Comparison of ENCODE assay signal across 19 cellular contexts in the genomic region with DNA sequence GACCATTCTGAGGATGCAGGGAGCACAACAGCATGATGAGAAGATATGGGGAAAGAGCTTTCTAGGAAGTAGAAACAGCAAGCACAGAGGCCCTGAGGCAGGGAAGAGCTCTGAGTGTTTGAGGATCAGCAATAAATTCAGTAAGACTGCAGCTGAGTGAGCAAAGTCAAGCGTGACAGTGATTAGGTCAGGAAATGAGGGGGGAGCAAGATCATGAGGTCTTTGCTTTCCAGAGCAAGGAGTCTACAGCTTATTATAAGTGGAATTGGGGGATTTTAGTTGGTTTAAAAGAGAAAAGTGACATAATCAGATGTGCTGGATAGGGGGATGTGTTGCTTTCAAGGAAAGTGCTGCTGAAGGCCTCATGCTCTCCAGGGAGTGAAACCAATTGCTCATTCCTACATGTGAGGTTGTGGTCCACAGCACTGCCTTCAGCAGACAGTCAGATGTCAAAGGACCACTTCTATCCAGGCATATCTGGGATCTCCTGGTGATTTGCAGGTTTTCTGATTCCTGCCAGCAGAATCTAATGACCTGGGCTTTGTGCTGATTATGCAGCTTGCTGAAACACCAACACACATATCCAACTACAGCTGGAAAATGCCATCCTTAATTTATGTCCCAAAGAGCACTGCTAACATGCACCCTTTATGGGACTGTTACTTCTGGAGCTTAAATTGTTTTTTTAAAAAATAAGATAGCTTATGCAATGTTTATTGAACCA.
"Had no signal": no experiment of that assay in that cellular context is flagged by ENCODE, and none has a peak within 500 bp of the region (broad histone marks: within the 10 kb centered on the region; RNA-seq: fewer than 3 reads in every experiment).

No MANE protein-coding gene starts in this region.

- H3K27me3 ChIP-seq: brain microvascular endothelial cell, gastrocnemius medialis, tibial nerve, uterus had no signal

- ATAC-seq: gastrocnemius medialis, heart right ventricle had no signal

- H3K36me3 Mint-ChIP-seq: activated naive CD8-positive, alpha-beta T cell treated with anti-CD3 and anti-CD28 coated beads, Interleukin-2, amount 10 ng/mL, durations not matched to agents 7 days and 5 days had no signal

- H3K4me1 Mint-ChIP-seq: activated naive CD8-positive, alpha-beta T cell treated with anti-CD3 and anti-CD28 coated beads, Interleukin-2, amount 10 ng/mL, durations not matched to agents 7 days and 5 days had no signal

- H3K27ac Mint-ChIP-seq: activated naive CD8-positive, alpha-beta T cell treated with anti-CD3 and anti-CD28 coated beads, Interleukin-2, amount 10 ng/mL, durations not matched to agents 7 days and 5 days; dendritic cell treated with granulocyte-macrophage colony-stimulating factor and Interleukin-4, amounts not matched to agents 40 ng/mL and 50 ng/mL, for 4 days had no signal

- H3K27ac ChIP-seq: brain microvascular endothelial cell, gastrocnemius medialis, heart right ventricle, skin epidermis, tibial nerve, uterus, VCaP had no signal

- H3K4me1 ChIP-seq: gastrocnemius medialis, uterus had no signal

- H3K9me3 Mint-ChIP-seq: activated naive CD8-positive, alpha-beta T cell treated with anti-CD3 and anti-CD28 coated beads, Interleukin-2, amount 10 ng/mL, durations not matched to agents 7 days and 5 days; dendritic cell treated with granulocyte-macrophage colony-stimulating factor and Interleukin-4, amounts not matched to agents 40 ng/mL and 50 ng/mL, for 4 days had no signal

- H3K4me3 Mint-ChIP-seq: activated naive CD8-positive, alpha-beta T cell treated with anti-CD3 and anti-CD28 coated beads, Interleukin-2, amount 10 ng/mL, durations not matched to agents 7 days and 5 days; dendritic cell treated with granulocyte-macrophage colony-stimulating factor and Interleukin-4, amounts not matched to agents 40 ng/mL and 50 ng/mL, for 4 days had no signal

- DNase-seq: activated CD4-positive, alpha-beta T cell treated with anti-CD3 and anti-CD28 coated beads for 1 hour; activated CD4-positive, alpha-beta T cell treated with anti-CD3 and anti-CD28 coated beads, Interleukin-2, amount 50 U/mL, for 4 hours; activated naive CD4-positive, alpha-beta T cell; activated naive CD8-positive, alpha-beta T cell treated with anti-CD3 and anti-CD28 coated beads, Interleukin-2, amount 10 ng/mL, durations not matched to agents 7 days and 5 days; activated T-cell treated with anti-CD3 and anti-CD28 coated beads for 4 hours; brain microvascular endothelial cell; effector memory CD4-positive, alpha-beta T cell; gastrocnemius medialis; heart right ventricle; stimulated activated CD4-positive, alpha-beta T cell treated with anti-CD3 and anti-CD28 coated beads, Interleukin-4, amount 100 ng/mL, for 24 hours; stimulated activated CD8-positive, alpha-beta memory T cell treated with anti-CD3 and anti-CD28 coated beads, Interleukin-4, amount 100 ng/mL, for 48 hours; stimulated activated naive CD4-positive, alpha-beta T cell treated with Interleukin-2 at 50 U/mL for 16 hours; substantia nigra; T-helper 1 cell; uterus had no signal

- H3K36me3 ChIP-seq: brain microvascular endothelial cell, gastrocnemius medialis, heart right ventricle, tibial nerve, uterus had no signal

- H3K4me3 ChIP-seq: gastrocnemius medialis, heart right ventricle, skin epidermis, tibial nerve, uterus had no signal

- H3K9me3 ChIP-seq: gastrocnemius medialis, heart right ventricle, tibial nerve, uterus had no signal
